ENCODE assay signal across 15 cellular contexts in genomic region chr10:76309744-76310441, GRCh38.
A peak's percentile ranks its signal among the peaks of the same experiment; 100 is the strongest.
DNase-seq lines count a peak whose midpoint lies in the region; ATAC-seq and TF ChIP-seq lines count a peak whose summit lies in the region.
"Had no signal": no experiment of that assay in that cellular context is flagged by ENCODE, and none has a peak within 500 bp of the region (broad histone marks: within the 10 kb centered on the region; RNA-seq: fewer than 3 reads in every experiment).

No MANE protein-coding gene starts in this region.

- H3K27me3 ChIP-seq in right cardiac atrium (ENCODE audit: control insufficient read depth, insufficient read depth): no peaks in the 10 kb centered on the region
- H3K27me3 ChIP-seq: stomach had no signal

- no peaks in the 10 kb centered on the region for H3K9me3 ChIP-seq in right cardiac atrium (ENCODE audit: control insufficient read depth, low read length)
- H3K9me3 ChIP-seq: Caco-2, stomach had no signal

- intact Hi-C loops in right cardiac atrium (cut with DNase I) (loop anchor here in 2 of 4 donors (5.0 to 10.0 kb wide), 4 partner anchors 195 to 915 kb away; no protein-coding TSS in a partner anchor), Right ventricle myocardium superior (cut with DNase I) (loop anchor here (10.0 kb wide), 3 partner anchors 235 to 905 kb away; partner anchors contain the start of gene ZNF503)

- peak overlapping the region; percentile 32 for H3K27ac ChIP-seq in right cardiac atrium (ENCODE audit: low read length)

- 87% methylated on average over 6 of the region's 6 CpGs for WGBS in right cardiac atrium

- H3K4me3 Mint-ChIP-seq in mesothelial cell of epicardium: no peak overlapping the region
- H3K4me3 Mint-ChIP-seq: activated naive CD4-positive, alpha-beta T cell treated with anti-CD3 and anti-CD28 coated beads for 36 hours; endodermal cell had no signal

- DNase-seq in right cardiac atrium (no peak), Right ventricle myocardium superior (no peak), astrocyte of the cerebellum (ENCODE audit: low read depth) (peak; percentile 77), mesothelial cell of epicardium (ENCODE audit: low spot score in 2 of 2, unreplicated experiment in 2 of 2) (no peak), islet precursor cell (no peak), GM19238 (ENCODE audit: insufficient read length, low spot score) (no peak), cortex of kidney (lab: John Stamatoyannopoulos, UW) (no peak), DMS 273 (lab: John Stamatoyannopoulos, UW; ENCODE audit: unreplicated experiment) (no peak)
- DNase-seq: activated CD4-positive, alpha-beta T cell treated with anti-CD3 and anti-CD28 coated beads for 1 hour; activated naive CD4-positive, alpha-beta T cell treated with anti-CD3 and anti-CD28 coated beads for 36 hours; Caco-2; endodermal cell; small intestine; stomach had no signal

- ATAC-seq in right cardiac atrium (no peak), Right ventricle myocardium superior (ENCODE audit: poor library complexity) (no peak)
- ATAC-seq: Right ventricle myocardium inferior had no signal

- TF ChIP-seq CTCF in astrocyte of the cerebellum (IDR thresholded peaks at IDR 0.05; ENCODE audit: low read depth, low read length, missing control alignments) (no peak), mesothelial cell of epicardium (IDR thresholded peaks at IDR 0.05; ENCODE audit: unreplicated experiment) (no peak)

- H3K4me1 Mint-ChIP-seq in mesothelial cell of epicardium: peaks cover 64% of the 10 kb centered on the region

- no peaks in the 10 kb centered on the region for H3K9me3 Mint-ChIP-seq in mesothelial cell of epicardium
- H3K9me3 Mint-ChIP-seq: endodermal cell had no signal

- in situ Hi-C loops in astrocyte of the cerebellum (cut with HindIII; ENCODE audit: low sequenced_read_pairs): no loop called here

- no peaks in the 10 kb centered on the region for H3K36me3 Mint-ChIP-seq in mesothelial cell of epicardium

- H3K4me3 ChIP-seq in right cardiac atrium (ENCODE audit: low read length): no peak overlapping the region
- H3K4me3 ChIP-seq in astrocyte of the cerebellum (ENCODE audit: low read depth, low read length): no peak overlapping the region
- H3K4me3 ChIP-seq: stomach had no signal

- H3K4me1 ChIP-seq in right cardiac atrium (ENCODE audit: control insufficient read depth, insufficient read depth, low read length): peaks cover 2% of the 10 kb centered on the region

- peak overlapping the region; percentile 87 for H3K27ac Mint-ChIP-seq in mesothelial cell of epicardium
- H3K27ac Mint-ChIP-seq: activated naive CD4-positive, alpha-beta T cell treated with anti-CD3 and anti-CD28 coated beads for 36 hours; endodermal cell had no signal

- H3K27me3 Mint-ChIP-seq in mesothelial cell of epicardium (ENCODE audit: low read depth): no peaks in the 10 kb centered on the region
